ENCODE assay signal across 23 cellular contexts in genomic region chr18:36843784-36844183, GRCh38. TPM values are rescaled to one million over a fixed set of nuclear protein-coding genes. Genes with fewer than 3 reads are reported as not detected.
A peak's percentile ranks its signal among the peaks of the same experiment; 100 is the strongest.
DNase-seq lines count a peak whose midpoint lies in the region; ATAC-seq and TF ChIP-seq lines count a peak whose summit lies in the region.
"Had no signal": no experiment of that assay in that cellular context is flagged by ENCODE, and none has a peak within 500 bp of the region (broad histone marks: within the 10 kb centered on the region; RNA-seq: fewer than 3 reads in every experiment).

No MANE protein-coding gene starts in this region.

- H3K27me3 ChIP-seq in fibroblast of lung (ENCODE audit: control insufficient read depth, insufficient read depth, low read length) (no peaks in the 10 kb centered on the region), upper lobe of right lung (no peaks in the 10 kb centered on the region)
- H3K27me3 ChIP-seq: adrenal gland, gastroesophageal sphincter had no signal

- intact Hi-C loops in upper lobe of right lung (cut with DNase I), result no loop called here

- no peaks in the 10 kb centered on the region for H3K79me2 ChIP-seq in fibroblast of lung (ENCODE audit: control insufficient read depth, insufficient read depth, low read length)

- H3K36me3 ChIP-seq in fibroblast of lung (ENCODE audit: control insufficient read depth, insufficient read depth, low read length) (no peaks in the 10 kb centered on the region), upper lobe of right lung (no peaks in the 10 kb centered on the region)
- H3K36me3 ChIP-seq: adrenal gland had no signal

- no peak overlapping the region for H3K9ac ChIP-seq in fibroblast of lung (ENCODE audit: insufficient read depth, low read length)
- H3K9ac ChIP-seq: KMS-11 had no signal

- H3K4me1 ChIP-seq in fibroblast of lung (ENCODE audit: control insufficient read depth, extremely low read depth, insufficient read depth, low read length), result no peaks in the 10 kb centered on the region
- no peaks in the 10 kb centered on the region for H3K4me1 ChIP-seq in upper lobe of right lung
- H3K4me1 ChIP-seq: adrenal gland had no signal

- ATAC-seq in GM18511 (IDR thresholded peaks at IDR 0.05; ENCODE audit: unreplicated experiment), result peak; percentile 44
- ATAC-seq in HG03354 (IDR thresholded peaks at IDR 0.05; ENCODE audit: poor library complexity, severe bottlenecking, unreplicated experiment), result peak; percentile 67
- peak; percentile 41 for ATAC-seq in upper lobe of right lung
- no peak for ATAC-seq in HG03175 (IDR thresholded peaks at IDR 0.05; ENCODE audit: unreplicated experiment)
- ATAC-seq: gastroesophageal sphincter; left cardiac atrium; natural killer cell treated with Interleukin-12 subunit alpha and Interleukin-12 subunit beta and Interleukin-15 and Interleukin-18, amount 100 ng/mL, for 72 hours; stimulated activated naive B cell treated with anti-CD40 and anti-IgM and Interleukin-4, amounts not matched to agents 10 μg/mL and 1 μg/mL and 100 μg/mL, for 72 hours had no signal

- H3K27ac ChIP-seq in fibroblast of lung (ENCODE audit: insufficient read depth, low read length) (no peak overlapping the region), upper lobe of right lung (no peak overlapping the region)
- H3K27ac ChIP-seq: adrenal gland, gastroesophageal sphincter, KMS-11, thoracic aorta had no signal

- peak in 1 of 2 donors; percentile 20 for DNase-seq in fibroblast of lung (ENCODE audit: low read depth in 2 of 2)
- DNase-seq in upper lobe of right lung, result no peak
- no peak for DNase-seq in hippocampal formation (lab: John Stamatoyannopoulos, UW)
- no peak for DNase-seq in HPDE6-E6E7 (ENCODE audit: extremely low spot score)
- DNase-seq: activated B cell treated with CpG ODN at 0.5 μM for 24 hours; activated CD4-positive, alpha-beta T cell treated with anti-CD3 and anti-CD28 coated beads, Interleukin-2, amount 50 U/mL, for 48 hours; adrenal gland; AML-193; DND-41; GOT3; left cardiac atrium; midbrain; NCI-H1092 treated with DMSO at 0.1 percent for 48 hours; NCI-H2081; stimulated activated naive B cell treated with anti-CD40 and anti-IgM and Interleukin-4, amounts not matched to agents 10 μg/mL and 1 μg/mL and 100 μg/mL, for 72 hours; T-helper 2 cell had no signal

- no peaks in the 10 kb centered on the region for H4K20me1 ChIP-seq in fibroblast of lung (ENCODE audit: control insufficient read depth, extremely low read depth, insufficient read depth, low read length)

- peak overlapping the region; percentile 32 for H3K4me2 ChIP-seq in fibroblast of lung (ENCODE audit: extremely low read depth, insufficient read depth, low read length)
- H3K4me2 ChIP-seq: KMS-11 had no signal

- no peak overlapping the region for H3K4me3 ChIP-seq in fibroblast of lung (replicated peaks in 1 of 4; ENCODE audit: control extremely low read depth in 1 of 4, insufficient read depth in 1 of 4, low read depth in 3 of 4, low read length in 4 of 4)
- H3K4me3 ChIP-seq in upper lobe of right lung, result peak overlapping the region; percentile 24
- H3K4me3 ChIP-seq: adrenal gland, gastroesophageal sphincter, thoracic aorta had no signal

- TF ChIP-seq CTCF in fibroblast of lung (conservative IDR thresholded peaks at IDR 0.05 in 1 of 2, IDR thresholded peaks at IDR 0.05 in 1 of 2; ENCODE audit: low read depth in 1 of 2, low read length in 2 of 2) (peak in 1 of 2 donors; percentile 8), upper lobe of right lung (IDR thresholded peaks at IDR 0.05) (peak; percentile 6)

- H2AFZ ChIP-seq in fibroblast of lung (ENCODE audit: low read length), result peak overlapping the region; percentile 52

- H3K9me3 ChIP-seq in fibroblast of lung (ENCODE audit: control insufficient read depth, insufficient read depth, low read depth, low read length) (no peaks in the 10 kb centered on the region), upper lobe of right lung (no peaks in the 10 kb centered on the region)
- H3K9me3 ChIP-seq: adrenal gland, gastroesophageal sphincter, thoracic aorta had no signal

RNA-seq across cellular contexts. Expression of gene KIAA1328, which starts 14.9 kb away (rescaled TPM):
- 3.3 and 4.5 TPM in 2 replicates for total RNA-seq in fibroblast of lung
- polyA plus RNA-seq in fibroblast of lung, result 3.9 and 4.3 TPM in 2 replicates
- polyA plus RNA-seq in fibroblast of lung (2012), result 1.8 and 1.9 TPM in 2 replicates
- 2.9 and 3.1 TPM in 2 replicates for polyA minus RNA-seq in fibroblast of lung (ENCODE audit: low replicate concordance)
- 11.9 TPM for total RNA-seq in upper lobe of right lung

RNA-seq across cellular contexts. Expression of gene TPGS2, which starts 15.0 kb away (rescaled TPM):
- 67.3 and 98.8 TPM in 2 replicates for total RNA-seq in fibroblast of lung
- polyA plus RNA-seq in fibroblast of lung, result 416 and 437 TPM in 2 replicates
- polyA plus RNA-seq in fibroblast of lung (2012), result 166 and 174 TPM in 2 replicates
- 145 and 433 TPM in 2 replicates for polyA minus RNA-seq in fibroblast of lung (ENCODE audit: low replicate concordance)
- 57.6 TPM for total RNA-seq in upper lobe of right lung
